In the genomic region with DNA sequence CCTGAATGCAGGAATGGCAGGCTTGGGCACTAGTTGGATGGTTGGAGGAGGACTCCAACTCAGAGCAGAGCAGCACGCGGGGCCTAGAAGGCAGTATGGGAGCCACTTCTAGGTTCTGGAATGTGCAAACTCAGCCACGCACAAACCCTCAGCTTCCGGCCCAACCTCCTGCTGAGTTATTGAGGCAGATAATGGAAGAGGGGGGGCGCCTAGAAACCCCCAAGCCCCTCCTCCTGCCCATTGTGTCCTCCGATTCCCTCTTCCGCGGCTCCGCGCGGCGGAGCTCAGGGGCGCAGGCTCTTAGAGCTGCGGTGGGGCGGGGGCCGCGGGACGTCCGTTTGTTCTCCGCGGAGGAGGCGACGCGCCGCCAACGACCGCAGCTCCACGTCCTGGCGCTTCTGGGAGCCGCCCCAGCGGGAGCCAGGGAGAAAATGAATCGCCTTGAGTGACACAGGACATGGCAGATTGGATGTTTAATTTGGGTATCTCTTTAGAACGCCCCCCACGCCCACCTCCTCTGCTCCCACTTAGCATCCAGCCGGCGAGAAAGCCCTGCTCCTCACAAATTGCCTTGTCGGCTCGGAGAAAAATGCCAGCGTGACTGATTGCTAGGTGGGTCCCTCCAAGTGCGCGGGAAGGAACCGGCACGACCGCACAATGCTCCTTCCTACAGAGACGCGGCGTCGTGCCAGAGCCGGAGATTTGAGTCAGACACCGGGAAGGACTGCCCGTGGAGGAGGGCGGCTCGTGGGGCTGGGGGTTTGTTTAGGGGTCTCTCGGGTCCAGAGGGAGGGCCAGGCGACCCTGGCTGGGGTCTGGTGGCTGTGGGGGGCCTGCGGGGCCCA, we compare ENCODE assay signal across 8 cellular contexts.
DNase-seq lines count a peak whose midpoint lies in the region; ATAC-seq, FAIRE-seq and TF ChIP-seq lines count a peak whose summit lies in the region.

No MANE protein-coding gene starts in this region.

- no peak overlapping the region for H4K8ac ChIP-seq in mesendoderm (ENCODE audit: low read depth, low read length)

- H3K27ac ChIP-seq in CD8-positive, alpha-beta memory T cell (ENCODE audit: low read depth, low read length): peak overlapping the region; percentile 43
- H3K27ac ChIP-seq in KMS-11 (no peak overlapping the region), endothelial cell of umbilical vein (ENCODE audit: insufficient read depth, low read depth, low read length) (no peak overlapping the region), mesendoderm (ENCODE audit: low read depth, low read length) (peak overlapping the region; percentile 13), thoracic aorta (no peak overlapping the region)

- H3K4me1 ChIP-seq in CD8-positive, alpha-beta memory T cell (ENCODE audit: insufficient read depth, low read length): no peaks in the 10 kb centered on the region
- H3K4me1 ChIP-seq in KMS-11 (ENCODE audit: low read depth, poor library complexity, severe bottlenecking): no peaks in the 10 kb centered on the region
- peaks cover 7% of the 10 kb centered on the region for H3K4me1 ChIP-seq in endothelial cell of umbilical vein (ENCODE audit: control insufficient read depth, extremely low read depth, insufficient read depth, low read length)
- peaks cover 2% of the 10 kb centered on the region for H3K4me1 ChIP-seq in mesendoderm (ENCODE audit: control insufficient read depth, low read depth, low read length)
- peaks cover 7 to 16% of the 10 kb centered on the region in 2 donors for H3K4me1 ChIP-seq in thoracic aorta (ENCODE audit: control insufficient read depth in 1 of 2, low read depth in 2 of 2)

- BruUV-seq in endothelial cell of umbilical vein (replicated peaks; lab: Mats Ljungman, UMichigan): TSS peak; percentile 52

- H3K4me1 Mint-ChIP-seq in CD8-positive, alpha-beta memory T cell: peaks cover 0 to 12% (median 2%) of the 10 kb centered on the region in 3 donors

- no peak overlapping the region for H3K4me2 ChIP-seq in KMS-11
- peak overlapping the region; percentile 65 for H3K4me2 ChIP-seq in endothelial cell of umbilical vein (ENCODE audit: insufficient read depth, low read length)
- H3K4me2 ChIP-seq in mesendoderm (ENCODE audit: low read length): peak overlapping the region; percentile 38

- no peak overlapping the region for H3K4me3 ChIP-seq in CD8-positive, alpha-beta memory T cell (ENCODE audit: low read length)
- H3K4me3 ChIP-seq in KMS-11 (IDR thresholded peaks at IDR 0.05; ENCODE audit: insufficient read depth, low read depth, low read length) (no peak overlapping the region), endothelial cell of umbilical vein (replicated peaks in 1 of 3; ENCODE audit: insufficient read depth in 1 of 3, low read depth in 1 of 3, low read length in 3 of 3) (peak overlapping the region; percentile 25 to 41 (median 34)), mesendoderm (ENCODE audit: low read length) (peak overlapping the region; percentile 1), thoracic aorta (peak overlapping the region; percentile 75)

- H3K9me3 ChIP-seq in CD8-positive, alpha-beta memory T cell (ENCODE audit: low read length): no peaks in the 10 kb centered on the region
- H3K9me3 ChIP-seq in endothelial cell of umbilical vein (replicated peaks; ENCODE audit: control insufficient read depth, insufficient read depth, low read length) (no peaks in the 10 kb centered on the region), thoracic aorta (no peaks in the 10 kb centered on the region)

- H3K27me3 ChIP-seq in CD8-positive, alpha-beta memory T cell (ENCODE audit: insufficient read depth, low read length, poor library complexity, severe bottlenecking): peaks cover 4% of the 10 kb centered on the region
- H3K27me3 ChIP-seq in KMS-11 (ENCODE audit: insufficient read depth, low read depth) (no peaks in the 10 kb centered on the region), endothelial cell of umbilical vein (ENCODE audit: control insufficient read depth in 2 of 2, insufficient read depth in 2 of 2, low read length in 2 of 2) (peaks cover 0 to 4% of the 10 kb centered on the region in 2 experiments), mesendoderm (ENCODE audit: insufficient read depth, low read length, poor library complexity) (no peaks in the 10 kb centered on the region), thoracic aorta (replicated peaks; ENCODE audit: insufficient read depth) (no peaks in the 10 kb centered on the region)

- no peaks in the 10 kb centered on the region for H4K20me1 ChIP-seq in KMS-11 (ENCODE audit: insufficient read depth)
- H4K20me1 ChIP-seq in endothelial cell of umbilical vein (replicated peaks; ENCODE audit: control insufficient read depth, extremely low read depth, insufficient read depth, low read length): no peaks in the 10 kb centered on the region

- peak; percentile 78 for FAIRE-seq in endothelial cell of umbilical vein (lab: Jason Lieb, UNC)

- peak overlapping the region in 2 of 8 donors; percentile 15 to 54 for H3K27ac Mint-ChIP-seq in CD8-positive, alpha-beta memory T cell

- intact Hi-C loops in endothelial cell of umbilical vein (cut with micrococcal nuclease): loop anchor here (1.0 kb wide), 2 partner anchors 14 to 31 kb away; no protein-coding TSS in a partner anchor

- H2BK5ac ChIP-seq in mesendoderm (ENCODE audit: low read length): no peak overlapping the region

- H3K36me3 Mint-ChIP-seq in CD8-positive, alpha-beta memory T cell: peaks cover 0 to 1% (median 0%) of the 10 kb centered on the region in 3 donors

- POLR2A ChIA-PET in CD8-positive, alpha-beta memory T cell (lab: Charles Lee): no interaction called here
- POLR2A ChIA-PET in endothelial cell of umbilical vein (lab: Charles Lee): interaction anchor here (0.6 to 2.2 kb wide), 2 partner anchors 10 to 169 kb away, joined by 3 to 6 read pairs; no protein-coding TSS in a partner anchor

- H3K23ac ChIP-seq in mesendoderm (ENCODE audit: low read length): no peak overlapping the region

- no peaks in the 10 kb centered on the region for H3K36me3 ChIP-seq in CD8-positive, alpha-beta memory T cell (ENCODE audit: insufficient read depth, low read length)
- H3K36me3 ChIP-seq in KMS-11 (ENCODE audit: insufficient read depth) (no peaks in the 10 kb centered on the region), endothelial cell of umbilical vein (ENCODE audit: control insufficient read depth in 2 of 2, extremely low read depth in 1 of 2, insufficient read depth in 2 of 2, low read length in 2 of 2) (no peaks in the 10 kb centered on the region), mesendoderm (ENCODE audit: control insufficient read depth, insufficient read depth, low read length) (no peaks in the 10 kb centered on the region), thoracic aorta (no peaks in the 10 kb centered on the region)

- no peak overlapping the region for H2AK5ac ChIP-seq in mesendoderm (ENCODE audit: low read length)

- no peak overlapping the region for H2BK15ac ChIP-seq in mesendoderm (replicated peaks; ENCODE audit: low read depth)

- no peaks in the 10 kb centered on the region for H3K9me1 ChIP-seq in endothelial cell of umbilical vein (replicated peaks; ENCODE audit: control insufficient read depth, extremely low read depth, insufficient read depth, low read length)

- H3K18ac ChIP-seq in mesendoderm (ENCODE audit: low read length): peak overlapping the region; percentile 41

- H2AFZ ChIP-seq in KMS-11 (ENCODE audit: low read depth): peak overlapping the region; percentile 22; the same call in 1 of the 2 replicates
- peak overlapping the region; percentile 93 for H2AFZ ChIP-seq in endothelial cell of umbilical vein (ENCODE audit: low read depth, low read length)

- peaks cover 33 to 71% of the 10 kb centered on the region in 2 donors for H3K27me3 Mint-ChIP-seq in CD8-positive, alpha-beta memory T cell

- H3K79me1 ChIP-seq in mesendoderm (ENCODE audit: low read length): no peaks in the 10 kb centered on the region

- H3K79me2 ChIP-seq in KMS-11 (ENCODE audit: insufficient read depth, low read depth): no peaks in the 10 kb centered on the region
- no peaks in the 10 kb centered on the region for H3K79me2 ChIP-seq in endothelial cell of umbilical vein (ENCODE audit: control insufficient read depth, insufficient read depth, low read length)
- H3K79me2 ChIP-seq in mesendoderm (ENCODE audit: control insufficient read depth, insufficient read depth, low read length): no peaks in the 10 kb centered on the region

- no peak for DNase-seq in CD8-positive, alpha-beta memory T cell
- DNase-seq in endothelial cell of umbilical vein (ENCODE audit: low read depth, low spot score) (peak; percentile 64), mesendoderm (peak; percentile 95), thoracic aorta (ENCODE audit: low spot score) (no peak)
- no peak for DNase-seq in stimulated activated CD4-positive, alpha-beta T cell treated with anti-CD3 and anti-CD28 coated beads, Interleukin-4, amount 100 ng/mL, for 24 hours

- peak overlapping the region in 3 of 7 donors; percentile 23 to 49 (median 32) for H3K4me3 Mint-ChIP-seq in CD8-positive, alpha-beta memory T cell

- H3K9ac ChIP-seq in KMS-11: no peak overlapping the region
- H3K9ac ChIP-seq in endothelial cell of umbilical vein (replicated peaks; ENCODE audit: extremely low read depth, insufficient read depth, low read length): peak overlapping the region; percentile 62
- peak overlapping the region; percentile 60 for H3K9ac ChIP-seq in mesendoderm (ENCODE audit: low read length)

- dilution Hi-C loops in endothelial cell of umbilical vein (cut with MboI; ENCODE audit: extremely low pct_ligation_motif_present, low sequenced_read_pairs): no loop called here

- no peak for TF ChIP-seq CTCF in KMS-11 (conservative IDR thresholded peaks at IDR 0.05; ENCODE audit: low read depth, low read length)
- TF ChIP-seq CTCF in endothelial cell of umbilical vein (IDR thresholded peaks at IDR 0.05; ENCODE audit: extremely low read depth in 1 of 2, insufficient read depth in 1 of 2, low read depth in 1 of 2, low read length in 2 of 2): no peak
- no peak for TF ChIP-seq CTCF in thoracic aorta (IDR thresholded peaks at IDR 0.05)

- H3K56ac ChIP-seq in mesendoderm (ENCODE audit: low read length): peak overlapping the region; percentile 90

- peak; percentile 33 for TF ChIP-seq POLR2A in endothelial cell of umbilical vein (IDR thresholded peaks at IDR 0.05; ENCODE audit: low read depth, low read length)

- H2BK120ac ChIP-seq in mesendoderm (ENCODE audit: low read depth, low read length): no peak overlapping the region

- no peak overlapping the region for H4K5ac ChIP-seq in mesendoderm (ENCODE audit: low read length)

- H3K4ac ChIP-seq in mesendoderm (ENCODE audit: low read depth, low read length): peak overlapping the region; percentile 22

- ATAC-seq in SK-N-SH treated with all-trans-retinoic acid at 6 μM for 48 hours (peak; percentile 85), thoracic aorta (ENCODE audit: insufficient number of reproducible peaks, low FRiP score, low read depth) (peak; percentile 35), HG02840 (IDR thresholded peaks at IDR 0.05; ENCODE audit: low FRiP score, unreplicated experiment) (no peak)

- no CpG with 5 or more reads among the region's 56 CpGs for WGBS in mesendoderm (ENCODE audit: extremely low coverage, insufficient coverage, low lambda C conversion rate)

- CTCF ChIA-PET in CD8-positive, alpha-beta memory T cell (lab: Charles Lee): no interaction called here
- CTCF ChIA-PET in endothelial cell of umbilical vein (lab: Charles Lee): interaction anchor here (0.7 to 2.0 kb wide), 10 partner anchors 10 to 145 kb away, joined by 3 to 11 read pairs (median 4); no protein-coding TSS in a partner anchor

- H3K9me3 Mint-ChIP-seq in CD8-positive, alpha-beta memory T cell: peaks cover 0 to 4% (median 0%) of the 10 kb centered on the region in 5 donors

Comparison
In these comparisons a context has a peak if more than half of its experiments do, and no peak if none do; other contexts are left out.
1. DNase-seq: peak in endothelial cell of umbilical vein (single experiment) and mesendoderm (single experiment); none in CD8-positive, alpha-beta memory T cell (0 of 5), thoracic aorta (single experiment) and stimulated activated CD4-positive, alpha-beta T cell treated with anti-CD3 and anti-CD28 coated beads, Interleukin-4, amount 100 ng/mL, for 24 hours (single experiment).
2. H3K27ac ChIP-seq: peak in CD8-positive, alpha-beta memory T cell (single experiment) and mesendoderm (single experiment); none in KMS-11 (single experiment), endothelial cell of umbilical vein (single experiment) and thoracic aorta (0 of 2).
3. H3K4me3 ChIP-seq: peak in endothelial cell of umbilical vein (3 of 3), mesendoderm (single experiment) and thoracic aorta (single experiment); none in CD8-positive, alpha-beta memory T cell (single experiment) and KMS-11 (single experiment).